Comparison of ENCODE assay signal across 8 cellular contexts in the genomic region with DNA sequence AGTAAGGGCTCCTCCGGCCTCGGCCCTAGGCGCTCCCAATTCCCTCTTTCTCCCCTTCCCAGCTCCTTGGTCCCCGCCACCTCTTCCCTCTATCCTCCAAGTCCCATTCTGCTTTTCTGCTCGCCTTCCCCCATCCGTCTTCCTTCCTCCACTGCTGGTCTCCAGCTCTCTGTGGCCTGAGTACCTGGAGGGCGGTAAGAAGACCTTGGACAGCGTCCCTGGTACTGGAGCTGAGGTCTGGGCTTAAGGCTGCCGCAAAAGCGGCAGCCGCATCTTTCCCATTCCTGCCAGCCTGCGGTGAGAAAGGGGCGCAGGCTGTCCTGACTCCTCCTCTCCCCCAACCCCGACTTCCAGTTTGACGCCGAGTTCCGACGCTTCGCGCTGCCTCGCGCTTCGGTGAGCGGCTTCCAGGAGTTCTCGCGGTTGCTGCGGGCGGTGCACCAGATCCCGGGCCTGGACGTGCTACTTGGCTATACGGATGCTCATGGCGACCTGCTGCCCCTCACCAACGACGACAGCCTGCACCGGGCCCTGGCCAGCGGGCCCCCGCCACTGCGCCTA. TPM values are rescaled to one million over a fixed set of nuclear protein-coding genes. Genes with fewer than 3 reads are reported as not detected.
DNase-seq lines count a peak whose midpoint lies in the region; ATAC-seq and TF ChIP-seq lines count a peak whose summit lies in the region.

No MANE protein-coding gene starts in this region.

- POLR2A ChIA-PET in RWPE1 (lab: Yijun Ruan, JAX; ENCODE audit: low non-redundant PET): no interaction called here

- H3K9me3 ChIP-seq in heart right ventricle: no peaks in the 10 kb centered on the region
- no peaks in the 10 kb centered on the region for H3K9me3 ChIP-seq in mucosa of rectum (ENCODE audit: control insufficient read depth in 2 of 2, low read length in 2 of 2)

- H3K27ac ChIP-seq in heart right ventricle: peak overlapping the region; percentile 60 to 97 (median 82)
- H3K27ac ChIP-seq in RWPE1: peak overlapping the region; percentile 92
- peak overlapping the region; percentile 15 to 99 for H3K27ac ChIP-seq in mucosa of rectum (ENCODE audit: low read depth in 2 of 2, low read length in 2 of 2)

- ATAC-seq in heart right ventricle (no peak), Right ventricle myocardium superior (ENCODE audit: poor library complexity) (no peak), HG03025 (IDR thresholded peaks at IDR 0.05; ENCODE audit: low FRiP score, unreplicated experiment) (no peak)

- H3K27me3 ChIP-seq in heart right ventricle (peaks cover 0 to 1% (median 0%) of the 10 kb centered on the region in 7 donors), mucosa of rectum (ENCODE audit: control insufficient read depth in 2 of 2, insufficient read depth in 2 of 2, low read length in 2 of 2) (no peaks in the 10 kb centered on the region)

- H3K4me1 ChIP-seq in heart right ventricle (peaks cover 17 to 34% (median 27%) of the 10 kb centered on the region in 9 donors), mucosa of rectum (ENCODE audit: control insufficient read depth in 2 of 2, insufficient read depth in 2 of 2, low read length in 2 of 2) (peaks cover 22 to 25% of the 10 kb centered on the region in 2 donors)

- peak in 1 of 2 donors; percentile 22 for DNase-seq in heart right ventricle
- no peak for DNase-seq in Right ventricle myocardium superior
- peak; percentile 41 for DNase-seq in RWPE1 (ENCODE audit: low spot score)
- DNase-seq in ecto neural progenitor cell (ENCODE audit: low spot score): peak; percentile 69
- DNase-seq in AG08396 (ENCODE audit: low spot score): no peak
- no peak for DNase-seq in effector CD4-positive, alpha-beta T cell

- H3K36me3 ChIP-seq in heart right ventricle (peaks cover 0 to 44% (median 0%) of the 10 kb centered on the region in 9 donors), mucosa of rectum (ENCODE audit: control insufficient read depth in 2 of 2, insufficient read depth in 2 of 2, low read length in 2 of 2) (peaks cover 4% of the 10 kb centered on the region in 2 donors)

- CTCF ChIA-PET in RWPE1 (lab: Yijun Ruan, JAX): interaction anchor here (0.7 kb wide), 1 partner anchor 344 kb away, joined by 5 read pairs; no protein-coding TSS in a partner anchor

- peak overlapping the region; percentile 6 to 95 (median 82) for H3K4me3 ChIP-seq in heart right ventricle
- peak overlapping the region; percentile 97 to 99 for H3K4me3 ChIP-seq in mucosa of rectum (ENCODE audit: low read length in 2 of 2)

- 11 to 15% methylated on average over 37 to 38 of the region's 38 CpGs for WGBS in heart right ventricle, 2 donors

- no peak for TF ChIP-seq CTCF in heart right ventricle (IDR thresholded peaks at IDR 0.05)
- TF ChIP-seq CTCF in RWPE1 (conservative IDR thresholded peaks at IDR 0.05; ENCODE audit: low read depth): no peak

- peak overlapping the region; percentile 68 to 88 for H3K9ac ChIP-seq in mucosa of rectum (ENCODE audit: low read depth in 1 of 2, low read length in 2 of 2)

- intact Hi-C loops in heart right ventricle (cut with DNase I): loop anchor here in 2 of 10 donors (2.0 to 10.0 kb wide), 4 partner anchors 98 to 166 kb away; a partner anchor contains a TSS
- intact Hi-C loops in Right ventricle myocardium superior (cut with DNase I): loop anchor here (5.0 kb wide), 1 partner anchor 99 kb away; a partner anchor contains a TSS

RNA-seq across cellular contexts. Expression of a gene that starts 0.4 kb away (rescaled TPM):
- total RNA-seq in heart right ventricle (1 to 10 TPM; 1.7 to 5.9 (median 2.2) TPM), Right ventricle myocardium superior (3.2 TPM)
- polyA plus RNA-seq in heart right ventricle: 1 to 10 TPM; 2.7 to 5.8 TPM

RNA-seq across cellular contexts. Expression of a gene that starts 1.1 kb away (rescaled TPM):
- 10 to 100 TPM in 1 of 10 donors, 1 to 10 TPM in 9; 6.9 to 11.3 (median 8.6) TPM for total RNA-seq in heart right ventricle
- polyA plus RNA-seq in heart right ventricle: 10 to 100 TPM in 1 of 2 donors, 1 to 10 TPM in 1; 7.7 to 15.0 TPM
- 7.1 TPM for total RNA-seq in Right ventricle myocardium superior

RNA-seq across cellular contexts. Expression of a gene that starts 5.4 kb away (rescaled TPM):
- total RNA-seq in heart right ventricle (10 to 100 TPM in 1 of 10 donors, 1 to 10 TPM in 9; 3.6 to 12.7 (median 8.4) TPM), Right ventricle myocardium superior (8.8 TPM)
- 10 to 100 TPM; 24.5 to 30.9 TPM for polyA plus RNA-seq in heart right ventricle

RNA-seq across cellular contexts. Expression of a gene that starts 5.4 kb away (rescaled TPM):
- 1 to 10 TPM; 2.8 to 5.6 (median 4.3) TPM for total RNA-seq in heart right ventricle
- polyA plus RNA-seq in heart right ventricle: 1 to 10 TPM; 2.6 to 3.7 TPM
- total RNA-seq in Right ventricle myocardium superior: 4.3 TPM

RNA-seq across cellular contexts. Expression of a gene that starts 16.2 kb away (rescaled TPM):
- total RNA-seq in heart right ventricle (1 to 10 TPM in 3 of 10 donors, under 1 TPM in 6, not detected in 1; 0.27 to 2.7 (median 0.60) TPM), Right ventricle myocardium superior (0.05 TPM)
- polyA plus RNA-seq in heart right ventricle: 1 to 10 TPM in 1 of 2 donors, under 1 TPM in 1; 0.16 to 1.2 TPM

Comparison
In these comparisons a context has a peak if more than half of its experiments do, and no peak if none do; other contexts are left out.
1. DNase-seq: peak in RWPE1 (single experiment) and ecto neural progenitor cell (single experiment); none in Right ventricle myocardium superior (single experiment), AG08396 (single experiment) and effector CD4-positive, alpha-beta T cell (single experiment).
2. Peak in every context shown above with its lines, with median percentiles within 50 percentile points of each other: H3K27ac ChIP-seq.